Comparison of ENCODE assay signal across 9 cellular contexts in genomic region chr22:39350803-39351688, GRCh38. TPM values are rescaled to one million over a fixed set of nuclear protein-coding genes. Genes with fewer than 3 reads are reported as not detected.
A peak's percentile ranks its signal among the peaks of the same experiment; 100 is the strongest.
DNase-seq lines count a peak whose midpoint lies in the region; ATAC-seq and TF ChIP-seq lines count a peak whose summit lies in the region.
"Had no signal": no experiment of that assay in that cellular context is flagged by ENCODE, and none has a peak within 500 bp of the region (broad histone marks: within the 10 kb centered on the region; RNA-seq: fewer than 3 reads in every experiment).

No MANE protein-coding gene starts in this region.

- no peaks in the 10 kb centered on the region for H3K36me3 Mint-ChIP-seq in WTC11

- H3K27me3 ChIP-seq in GM23248 (replicated peaks; ENCODE audit: insufficient read depth), result no peaks in the 10 kb centered on the region
- no peaks in the 10 kb centered on the region for H3K27me3 ChIP-seq in right atrium auricular region
- peaks cover 0 to 14% (median 0%) of the 10 kb centered on the region in 7 donors for H3K27me3 ChIP-seq in spleen (replicated peaks in 1 of 7)

- H3K9me3 ChIP-seq in GM23248 (ENCODE audit: low read depth) (no peaks in the 10 kb centered on the region), right atrium auricular region (no peaks in the 10 kb centered on the region), spleen (no peaks in the 10 kb centered on the region)

- TF ChIP-seq CTCF in WTC11 (IDR thresholded peaks at IDR 0.05) (no peak), right atrium auricular region (IDR thresholded peaks at IDR 0.05) (no peak), spleen (IDR thresholded peaks at IDR 0.05 in 8 of 11, conservative IDR thresholded peaks at IDR 0.05 in 3 of 11) (no peak)

- H3K4me1 ChIP-seq in GM23248 (ENCODE audit: insufficient read depth) (no peaks in the 10 kb centered on the region; the same call in 1 of the 2 replicates), right atrium auricular region (peaks cover 0 to 21% of the 10 kb centered on the region in 2 donors), spleen (peaks cover 14 to 39% (median 35%) of the 10 kb centered on the region in 6 donors)

- H3K4me1 Mint-ChIP-seq in WTC11, result peaks cover 27% of the 10 kb centered on the region

- H3K4me3 ChIP-seq in GM23248 (peak overlapping the region; percentile 72), right atrium auricular region (peak overlapping the region; percentile 84 to 88), spleen (peak overlapping the region in 6 of 8 donors; percentile 53 to 83 (median 58))

- no peak overlapping the region for H3K4me2 ChIP-seq in GM23248 (ENCODE audit: unreplicated experiment)

- peak overlapping the region; percentile 87; the same call in 1 of the 2 replicates for H2AFZ ChIP-seq in GM23248

- intact Hi-C loops in spleen (cut with DNase I; ENCODE audit: low total_unique reads), result no loop called here

- CTCF ChIA-PET in WTC11 (lab: Charles Lee), result interaction anchor here (1.4 to 4.1 kb wide), 3 partner anchors 8 to 178 kb away, joined by 3 to 20 read pairs (median 6); no protein-coding TSS in a partner anchor

- DNase-seq in GM23248 (no peak), WTC11 (ENCODE audit: low spot score) (no peak), right atrium auricular region (ENCODE audit: low spot score) (no peak), spleen (no peak), HT-29 (ENCODE audit: low spot score) (no peak), SIG-M5 treated with dmso at 0.1 percent for 504 hours (lab: John Stamatoyannopoulos, UW; ENCODE audit: unreplicated experiment) (no peak)
- DNase-seq: stimulated activated CD4-positive, alpha-beta T cell treated with anti-CD3 and anti-CD28 coated beads, Interleukin-2, amount 100 ng/mL, for 48 hours had no signal

- no peak for ATAC-seq in WTC11
- no peak for ATAC-seq in HG02885 (IDR thresholded peaks at IDR 0.05; ENCODE audit: poor library complexity, unreplicated experiment)
- ATAC-seq in HG03159 (IDR thresholded peaks at IDR 0.05; ENCODE audit: unreplicated experiment), result no peak

- no peaks in the 10 kb centered on the region for H4K20me1 ChIP-seq in GM23248 (ENCODE audit: insufficient read depth)

- H3K9ac ChIP-seq in GM23248, result peak overlapping the region; percentile 61; the same call in 1 of the 2 replicates

- no peak for TF ChIP-seq POLR2A in spleen (IDR thresholded peaks at IDR 0.05)

- no peaks in the 10 kb centered on the region for H3K9me3 Mint-ChIP-seq in WTC11

- H3K27me3 Mint-ChIP-seq in WTC11 (ENCODE audit: low read depth), result peaks cover 7% of the 10 kb centered on the region

- no peaks in the 10 kb centered on the region for H3F3A ChIP-seq in GM23248 (ENCODE audit: insufficient read depth)

- in situ Hi-C loops in GM23248 (cut with MboI), result no loop called here

- no peaks in the 10 kb centered on the region for H3K9me2 ChIP-seq in GM23248 (ENCODE audit: insufficient read depth)

- peak overlapping the region; percentile 68 for H3K27ac Mint-ChIP-seq in WTC11

- peak overlapping the region; percentile 75 for H3K4me3 Mint-ChIP-seq in WTC11

- no peak overlapping the region for H3K27ac ChIP-seq in GM23248
- peak overlapping the region; percentile 76 to 81 for H3K27ac ChIP-seq in right atrium auricular region
- peak overlapping the region in 6 of 8 donors; percentile 27 to 84 (median 64) for H3K27ac ChIP-seq in spleen

- no peaks in the 10 kb centered on the region for H3K79me2 ChIP-seq in GM23248 (ENCODE audit: insufficient read depth)

- 68% methylated on average over 13 of the region's 13 CpGs for WGBS in GM23248 (ENCODE audit: low coverage in 1 of 2, low lambda C conversion rate in 2 of 2, missing lambda C conversion rate in 2 of 2), 2 experiments
- 34 to 50% (median 40%) methylated on average over 11 to 13 of the region's 13 CpGs for WGBS in spleen, 5 donors

- POLR2A ChIA-PET in WTC11 (lab: Charles Lee), result no interaction called here

- H3K36me3 ChIP-seq in GM23248 (ENCODE audit: low read depth) (no peaks in the 10 kb centered on the region), right atrium auricular region (no peaks in the 10 kb centered on the region), spleen (no peaks in the 10 kb centered on the region)

TF ChIP-seq in WTC11, 78 proteins besides CTCF, POLR2A, EP300 and RAD21:
- TF ChIP-seq, protein P1, sequence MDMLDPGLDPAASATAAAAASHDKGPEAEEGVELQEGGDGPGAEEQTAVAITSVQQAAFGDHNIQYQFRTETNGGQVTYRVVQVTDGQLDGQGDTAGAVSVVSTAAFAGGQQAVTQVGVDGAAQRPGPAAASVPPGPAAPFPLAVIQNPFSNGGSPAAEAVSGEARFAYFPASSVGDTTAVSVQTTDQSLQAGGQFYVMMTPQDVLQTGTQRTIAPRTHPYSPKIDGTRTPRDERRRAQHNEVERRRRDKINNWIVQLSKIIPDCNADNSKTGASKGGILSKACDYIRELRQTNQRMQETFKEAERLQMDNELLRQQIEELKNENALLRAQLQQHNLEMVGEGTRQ (CRISPR knock-in tag; IDR thresholded peaks at IDR 0.05), result 0 out of 2 replicates have a peak, but pooled peaks have one; percentile 12
- TF ChIP-seq ELF4 (CRISPR knock-in tag; IDR thresholded peaks at IDR 0.05; ENCODE audit: low read depth), result no peak
TF ChIP-seq in WTC11: peak in this region for 1.

RNA-seq across cellular contexts. Expression of gene SYNGR1, which starts 1.3 kb away (rescaled TPM):
- 5.2 and 6.1 TPM in 2 replicates for total RNA-seq in GM23248 (2014; rRNA removed; shearing (Covaris generic))
- polyA plus RNA-seq in GM23248 (2016; fragmentation: Nextera tagmentation; extraction: Ambion mirVana) (20.3 and 23.2 TPM in 2 replicates), spleen (10 to 100 TPM in 2 of 3 donors, 1 to 10 TPM in 1; 9.5 to 35.1 (median 10.5) TPM)
- total RNA-seq in WTC11 (2021) (26.5 to 35.3 TPM (median 28.7 TPM) in 3 replicates), right atrium auricular region (10 to 100 TPM; 29.4 to 29.5 TPM), spleen (10 to 100 TPM in 4 of 7 donors, 1 to 10 TPM in 3; 8.0 to 32.3 (median 16.1) TPM)
- not detected in 2 replicates for total RNA-seq in HT-29 (2014; rRNA removed; shearing (Covaris generic))

RNA-seq across cellular contexts. Expression of gene RPL3, which starts 31.6 kb away (rescaled TPM):
- 1,555 and 2,353 TPM in 2 replicates for total RNA-seq in GM23248 (2014; rRNA removed; shearing (Covaris generic))
- polyA plus RNA-seq in GM23248 (2016; fragmentation: Nextera tagmentation; extraction: Ambion mirVana), result 920 and 929 TPM in 2 replicates
- total RNA-seq in WTC11 (2021), result 3,009 to 3,279 TPM (median 3,249 TPM) in 3 replicates
- total RNA-seq in right atrium auricular region, result 1,000 to 10,000 TPM in 1 of 2 donors, 100 to 1,000 TPM in 1; 440 to 1,190 TPM
- 1,000 to 10,000 TPM; 1,607 to 2,098 (median 1,685) TPM for total RNA-seq in spleen
- polyA plus RNA-seq in spleen, result 1,000 to 10,000 TPM; 4,418 to 6,240 (median 4,821) TPM
- total RNA-seq in HT-29 (2014; rRNA removed; shearing (Covaris generic)), result 2,060 and 2,152 TPM in 2 replicates

RNA-seq across cellular contexts. Expression of gene TAB1, which starts 48.5 kb away (rescaled TPM):
- 13.4 and 16.9 TPM in 2 replicates for total RNA-seq in GM23248 (2014; rRNA removed; shearing (Covaris generic))
- polyA plus RNA-seq in GM23248 (2016; fragmentation: Nextera tagmentation; extraction: Ambion mirVana) (12.1 and 13.9 TPM in 2 replicates), spleen (10 to 100 TPM; 12.4 to 20.2 (median 12.6) TPM)
- total RNA-seq in WTC11 (2021) (36.8 to 38.3 TPM (median 38.0 TPM) in 3 replicates), right atrium auricular region (10 to 100 TPM; 13.0 to 13.7 TPM), spleen (10 to 100 TPM; 19.3 to 34.8 (median 25.0) TPM)
- total RNA-seq in HT-29 (2014; rRNA removed; shearing (Covaris generic)), result 14.0 and 16.7 TPM in 2 replicates
